In genomic region chr14:93961610-93962009, GRCh38 we compare ENCODE assay signal across 20 cellular contexts. TPM values are rescaled to one million over a fixed set of nuclear protein-coding genes. Genes with fewer than 3 reads are reported as not detected.
DNase-seq lines count a peak whose midpoint lies in the region; ATAC-seq and TF ChIP-seq lines count a peak whose summit lies in the region.
"Had no signal": no experiment of that assay in that cellular context is flagged by ENCODE, and none has a peak within 500 bp of the region (broad histone marks: within the 10 kb centered on the region; RNA-seq: fewer than 3 reads in every experiment).

No MANE protein-coding gene starts in this region.

- ATAC-seq in gastroesophageal sphincter = no peak
- no peak for ATAC-seq in stimulated activated memory B cell treated with anti-CD40 and anti-IgM and Interleukin-4, amounts not matched to agents 10 μg/mL and 1 μg/mL and 100 μg/mL, for 72 hours
- ATAC-seq: A549, left cardiac atrium, right cardiac atrium had no signal

- no peak for TF ChIP-seq EP300 in gastroesophageal sphincter (IDR thresholded peaks at IDR 0.05)

- H3K4me3 ChIP-seq in gastroesophageal sphincter (no peak overlapping the region), esophagus squamous epithelium (no peak overlapping the region)
- H3K4me3 ChIP-seq: A549 had no signal

- no peak for TF ChIP-seq POLR2A in gastroesophageal sphincter (IDR thresholded peaks at IDR 0.05)
- no peak for TF ChIP-seq POLR2A in esophagus squamous epithelium (IDR thresholded peaks at IDR 0.05)

- H3K4me3 Mint-ChIP-seq in activated CD4-positive, alpha-beta T cell treated with anti-CD3 and anti-CD28 coated beads, Interleukin-2, amount 10 ng/mL, durations not matched to agents 7 days and 5 days = no peak overlapping the region
- H3K4me3 Mint-ChIP-seq in T-helper 2 cell treated with Interferon-gamma antibody and Interleukin-4, amounts not matched to agents 5 μg/mL and 100 μg/mL, for 36 hours = peak overlapping the region; percentile 74
- peak overlapping the region; percentile 57 for H3K4me3 Mint-ChIP-seq in stimulated activated memory B cell treated with anti-CD40 and anti-IgM and Interleukin-4, amounts not matched to agents 10 μg/mL and 1 μg/mL and 100 μg/mL, for 72 hours

- no peaks in the 10 kb centered on the region for H3K36me3 ChIP-seq in gastroesophageal sphincter
- no peaks in the 10 kb centered on the region for H3K36me3 ChIP-seq in esophagus squamous epithelium

- no peaks in the 10 kb centered on the region for H3K27me3 Mint-ChIP-seq in activated CD4-positive, alpha-beta T cell treated with anti-CD3 and anti-CD28 coated beads, Interleukin-2, amount 10 ng/mL, durations not matched to agents 7 days and 5 days
- H3K27me3 Mint-ChIP-seq in T-helper 2 cell treated with Interferon-gamma antibody and Interleukin-4, amounts not matched to agents 5 μg/mL and 100 μg/mL, for 36 hours (ENCODE audit: low read depth) = no peaks in the 10 kb centered on the region
- no peaks in the 10 kb centered on the region for H3K27me3 Mint-ChIP-seq in stimulated activated memory B cell treated with anti-CD40 and anti-IgM and Interleukin-4, amounts not matched to agents 10 μg/mL and 1 μg/mL and 100 μg/mL, for 72 hours

- no peaks in the 10 kb centered on the region for H3K27me3 ChIP-seq in gastroesophageal sphincter
- H3K27me3 ChIP-seq in esophagus squamous epithelium = no peaks in the 10 kb centered on the region

- CTCF ChIA-PET in activated CD4-positive, alpha-beta T cell treated with anti-CD3 and anti-CD28 coated beads, Interleukin-2, amount 10 ng/mL, durations not matched to agents 7 days and 5 days (lab: Charles Lee) = interaction anchor here (1.0 to 14.5 kb wide), 3 partner anchors 15 to 46 kb away, joined by 3 to 173 read pairs (median 5); partner anchors contain the start of gene ASB2

- peaks cover 32% of the 10 kb centered on the region for H3K36me3 Mint-ChIP-seq in activated CD4-positive, alpha-beta T cell treated with anti-CD3 and anti-CD28 coated beads, Interleukin-2, amount 10 ng/mL, durations not matched to agents 7 days and 5 days (ENCODE audit: low read depth)
- peaks cover 63% of the 10 kb centered on the region for H3K36me3 Mint-ChIP-seq in T-helper 2 cell treated with Interferon-gamma antibody and Interleukin-4, amounts not matched to agents 5 μg/mL and 100 μg/mL, for 36 hours (ENCODE audit: low read depth)
- H3K36me3 Mint-ChIP-seq in stimulated activated memory B cell treated with anti-CD40 and anti-IgM and Interleukin-4, amounts not matched to agents 10 μg/mL and 1 μg/mL and 100 μg/mL, for 72 hours = no peaks in the 10 kb centered on the region

- H3K27ac ChIP-seq in gastroesophageal sphincter (peak overlapping the region in 3 of 4 donors; percentile 48 to 84 (median 59)), esophagus squamous epithelium (peak overlapping the region in 2 of 4 donors; percentile 55 to 84)

- 17 to 86% methylated on average over 1 to 7 of the region's 8 CpGs for WGBS in gastroesophageal sphincter (ENCODE audit: low coverage in 1 of 2), 2 donors
- 67 to 77% methylated on average over 7 to 8 of the region's 8 CpGs for WGBS in esophagus squamous epithelium, 2 donors

- TF ChIP-seq CTCF in gastroesophageal sphincter (IDR thresholded peaks at IDR 0.05) (no peak), esophagus squamous epithelium (IDR thresholded peaks at IDR 0.05) (no peak)

- intact Hi-C loops in esophagus squamous epithelium (cut with DNase I) = no loop called here

- H3K4me1 Mint-ChIP-seq in activated CD4-positive, alpha-beta T cell treated with anti-CD3 and anti-CD28 coated beads, Interleukin-2, amount 10 ng/mL, durations not matched to agents 7 days and 5 days = peaks cover 96% of the 10 kb centered on the region
- peaks cover 85% of the 10 kb centered on the region for H3K4me1 Mint-ChIP-seq in T-helper 2 cell treated with Interferon-gamma antibody and Interleukin-4, amounts not matched to agents 5 μg/mL and 100 μg/mL, for 36 hours (ENCODE audit: low read depth)
- H3K4me1 Mint-ChIP-seq in stimulated activated memory B cell treated with anti-CD40 and anti-IgM and Interleukin-4, amounts not matched to agents 10 μg/mL and 1 μg/mL and 100 μg/mL, for 72 hours = peaks cover 93% of the 10 kb centered on the region

- POLR2A ChIA-PET in activated CD4-positive, alpha-beta T cell treated with anti-CD3 and anti-CD28 coated beads, Interleukin-2, amount 10 ng/mL, durations not matched to agents 7 days and 5 days (lab: Charles Lee) = no interaction called here

- H3K9me3 ChIP-seq in gastroesophageal sphincter (no peaks in the 10 kb centered on the region), esophagus squamous epithelium (no peaks in the 10 kb centered on the region)
- H3K9me3 ChIP-seq: A549 had no signal

- peaks cover 8% of the 10 kb centered on the region for H3K9me3 Mint-ChIP-seq in activated CD4-positive, alpha-beta T cell treated with anti-CD3 and anti-CD28 coated beads, Interleukin-2, amount 10 ng/mL, durations not matched to agents 7 days and 5 days
- no peaks in the 10 kb centered on the region for H3K9me3 Mint-ChIP-seq in T-helper 2 cell treated with Interferon-gamma antibody and Interleukin-4, amounts not matched to agents 5 μg/mL and 100 μg/mL, for 36 hours
- H3K9me3 Mint-ChIP-seq in stimulated activated memory B cell treated with anti-CD40 and anti-IgM and Interleukin-4, amounts not matched to agents 10 μg/mL and 1 μg/mL and 100 μg/mL, for 72 hours = peaks cover 6% of the 10 kb centered on the region

- H3K4me1 ChIP-seq in gastroesophageal sphincter = peaks cover 8 to 89% (median 17%) of the 10 kb centered on the region in 3 donors
- H3K4me1 ChIP-seq in esophagus squamous epithelium = peaks cover 14 to 83% (median 44%) of the 10 kb centered on the region in 3 donors

- no peak for DNase-seq in activated CD4-positive, alpha-beta T cell treated with anti-CD3 and anti-CD28 coated beads, Interleukin-2, amount 10 ng/mL, durations not matched to agents 7 days and 5 days
- no peak for DNase-seq in activated CD4-positive, alpha-beta T cell treated with anti-CD3 and anti-CD28 coated beads for 4 hours
- no peak for DNase-seq in T-helper 2 cell treated with Interferon-gamma antibody and Interleukin-4, amounts not matched to agents 5 μg/mL and 100 μg/mL, for 36 hours (ENCODE audit: low spot score)
- DNase-seq in esophagus squamous epithelium (lab: John Stamatoyannopoulos, UW) (no peak), nucleus accumbens (lab: John Stamatoyannopoulos, UW) (no peak), NCI-H146 treated with DMSO at 0.1 percent for 48 hours (lab: John Stamatoyannopoulos, UW; ENCODE audit: unreplicated experiment) (no peak)
- DNase-seq: H7; Karpas-422; left cardiac atrium; NCI-H1436 treated with DMSO at 0.1 percent for 48 hours; NCI-H69; stimulated activated CD4-positive, alpha-beta T cell treated with anti-CD3 and anti-CD28 coated beads, Interleukin-4, amount 100 ng/mL, for 4 hours; T-helper 9 cell had no signal

- peak overlapping the region; percentile 89 for H3K27ac Mint-ChIP-seq in activated CD4-positive, alpha-beta T cell treated with anti-CD3 and anti-CD28 coated beads, Interleukin-2, amount 10 ng/mL, durations not matched to agents 7 days and 5 days
- H3K27ac Mint-ChIP-seq in T-helper 2 cell treated with Interferon-gamma antibody and Interleukin-4, amounts not matched to agents 5 μg/mL and 100 μg/mL, for 36 hours = peak overlapping the region; percentile 92
- peak overlapping the region; percentile 95 for H3K27ac Mint-ChIP-seq in stimulated activated memory B cell treated with anti-CD40 and anti-IgM and Interleukin-4, amounts not matched to agents 10 μg/mL and 1 μg/mL and 100 μg/mL, for 72 hours

RNA-seq across cellular contexts. Expression of gene ASB2, which starts 14.8 kb away (rescaled TPM):
- total RNA-seq in activated CD4-positive, alpha-beta T cell treated with anti-CD3 and anti-CD28 coated beads, Interleukin-2, amount 10 ng/mL, durations not matched to agents 7 days and 5 days = 10 to 100 TPM; 20.7 to 21.1 TPM
- total RNA-seq in gastroesophageal sphincter (100 to 1,000 TPM; 118 to 208 (median 120) TPM), esophagus squamous epithelium (1 to 10 TPM in 3 of 4 donors, under 1 TPM in 1; 0.83 to 8.8 (median 3.7) TPM)

RNA-seq across cellular contexts. Expression of gene FAM181A, which starts 34.5 kb away (rescaled TPM):
- not detected for total RNA-seq in activated CD4-positive, alpha-beta T cell treated with anti-CD3 and anti-CD28 coated beads, Interleukin-2, amount 10 ng/mL, durations not matched to agents 7 days and 5 days
- not detected for total RNA-seq in gastroesophageal sphincter
- total RNA-seq in esophagus squamous epithelium = not detected
- total RNA-seq: activated CD8-positive, alpha-beta memory T cell treated with anti-CD3 and anti-CD28 coated beads for 36 hours; chondrocyte; epithelial cell of proximal tubule; H7; left cardiac atrium; right cardiac atrium had no signal

RNA-seq across cellular contexts. Expression of gene CCDC197, which starts 35.5 kb away (rescaled TPM):
- total RNA-seq in activated CD4-positive, alpha-beta T cell treated with anti-CD3 and anti-CD28 coated beads, Interleukin-2, amount 10 ng/mL, durations not matched to agents 7 days and 5 days = not detected
- not detected for total RNA-seq in gastroesophageal sphincter
- not detected for total RNA-seq in esophagus squamous epithelium
- total RNA-seq: activated CD8-positive, alpha-beta memory T cell treated with anti-CD3 and anti-CD28 coated beads for 36 hours; chondrocyte; epithelial cell of proximal tubule; H7; left cardiac atrium had no signal

Comparison
In these comparisons a context has a peak if more than half of its experiments do, and no peak if none do; other contexts are left out.
1. RNA of gene ASB2, which starts 14.8 kb away (total RNA-seq): 118 to 208 TPM in gastroesophageal sphincter; 20.7 to 21.1 TPM in activated CD4-positive, alpha-beta T cell treated with anti-CD3 and anti-CD28 coated beads, Interleukin-2, amount 10 ng/mL, durations not matched to agents 7 days and 5 days and 0.83 to 8.8 TPM in esophagus squamous epithelium; every median in the first group is over 4 times any median in the second.
2. Peak in every context shown above with its lines, with median percentiles within 50 percentile points of each other: H3K27ac Mint-ChIP-seq.